1 cellular context compared by ENCODE assay signal in the genomic region with DNA sequence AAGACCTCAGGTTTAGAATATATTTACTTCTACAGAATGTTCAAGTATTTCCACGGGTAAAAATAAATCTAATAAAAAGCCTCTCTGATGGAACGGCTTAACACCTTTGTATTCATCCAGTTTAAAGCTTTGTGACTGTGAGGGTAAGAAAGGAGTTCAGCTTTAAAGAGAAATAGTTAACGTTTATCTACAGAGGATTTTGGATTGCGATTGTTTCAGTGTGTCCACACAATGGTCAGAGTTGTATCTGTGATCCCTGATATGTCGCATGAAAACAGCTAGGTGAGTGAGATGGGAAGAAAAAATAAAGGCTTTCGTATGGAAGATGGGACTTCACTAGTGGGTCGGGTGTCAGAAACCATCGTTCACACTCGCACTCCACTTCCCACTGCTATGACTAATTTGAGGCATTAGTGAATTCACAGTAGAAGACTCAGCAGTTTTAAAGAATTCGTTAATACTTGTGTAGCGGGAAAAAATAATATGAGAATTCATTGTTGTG.
TF ChIP-seq lines count a peak whose summit lies in the region.

No MANE protein-coding gene starts in this region.

TF ChIP-seq in H1, 55 proteins besides CTCF, POLR2A, EP300 and RAD21:
- TF ChIP-seq JUN (IDR thresholded peaks at IDR 0.05; ENCODE audit: low read depth, low read length) (no peak), CHD2 (IDR thresholded peaks at IDR 0.05; ENCODE audit: low read length) (no peak), BRCA1 (IDR thresholded peaks at IDR 0.05; ENCODE audit: low read depth, low read length) (no peak), SP1 (IDR thresholded peaks at IDR 0.05; ENCODE audit: low read depth, low read length) (no peak), SRF (IDR thresholded peaks at IDR 0.05; ENCODE audit: low read depth, low read length) (no peak), CBX8 (IDR thresholded peaks at IDR 0.05; ENCODE audit: borderline replicate concordance, low read depth, low read length) (no peak), TAF1 (IDR thresholded peaks at IDR 0.05; ENCODE audit: low read depth, low read length) (no peak), KDM5A (IDR thresholded peaks at IDR 0.05; ENCODE audit: low read length) (no peak), ATF3 (IDR thresholded peaks at IDR 0.05; ENCODE audit: insufficient read depth, low read depth, low read length) (no peak), POLR2AphosphoS5 (IDR thresholded peaks at IDR 0.05; ENCODE audit: low read depth, low read length) (no peak), TBP (IDR thresholded peaks at IDR 0.05; ENCODE audit: low read depth, low read length) (no peak), CREB1 (IDR thresholded peaks at IDR 0.05) (no peak), HDAC2 (IDR thresholded peaks at IDR 0.05; ENCODE audit: borderline replicate concordance in 1 of 2, low read depth in 2 of 2, low read length in 2 of 2) (no peak)
- TF ChIP-seq, protein P1, sequence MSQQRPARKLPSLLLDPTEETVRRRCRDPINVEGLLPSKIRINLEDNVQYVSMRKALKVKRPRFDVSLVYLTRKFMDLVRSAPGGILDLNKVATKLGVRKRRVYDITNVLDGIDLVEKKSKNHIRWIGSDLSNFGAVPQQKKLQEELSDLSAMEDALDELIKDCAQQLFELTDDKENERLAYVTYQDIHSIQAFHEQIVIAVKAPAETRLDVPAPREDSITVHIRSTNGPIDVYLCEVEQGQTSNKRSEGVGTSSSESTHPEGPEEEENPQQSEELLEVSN (IDR thresholded peaks at IDR 0.05), result no peak
